In genomic region chr6:26122793-26123674, GRCh38 we compare ENCODE assay signal across 8 cellular contexts. TPM values are rescaled to one million over a fixed set of nuclear protein-coding genes. Genes with fewer than 3 reads are reported as not detected.
A peak's percentile ranks its signal among the peaks of the same experiment; 100 is the strongest.
DNase-seq lines count a peak whose midpoint lies in the region; ATAC-seq and TF ChIP-seq lines count a peak whose summit lies in the region.

No MANE protein-coding gene starts in this region.

- H3K9ac ChIP-seq in fibroblast of lung (ENCODE audit: insufficient read depth, low read length) = peak overlapping the region; percentile 75

- H3K9me3 Mint-ChIP-seq in GM23338 (peaks cover 16% of the 10 kb centered on the region), naive B cell (peaks cover 4 to 18% (median 15%) of the 10 kb centered on the region in 7 donors)
- peaks cover 3% of the 10 kb centered on the region for H3K9me3 Mint-ChIP-seq in activated T-helper 17 cell treated with anti-CD3 and anti-CD28 coated beads, Interleukin-2, amount 50 U/mL, for 72 hours
- H3K9me3 Mint-ChIP-seq in stimulated activated effector memory CD8-positive, alpha-beta T cell treated with anti-CD3 and anti-CD28 coated beads, Interleukin-12 subunit alpha, Interleukin-12 subunit beta, amount 100 ng/mL, for 72 hours = peaks cover 3% of the 10 kb centered on the region

- H3K9me3 ChIP-seq in DOHH2 (ENCODE audit: control insufficient read depth, insufficient read depth, low read length) = no peaks in the 10 kb centered on the region
- H3K9me3 ChIP-seq in fibroblast of lung (ENCODE audit: control insufficient read depth, insufficient read depth, low read depth, low read length) = no peaks in the 10 kb centered on the region

- H3K27me3 ChIP-seq in DOHH2 (ENCODE audit: control insufficient read depth, low read length) (no peaks in the 10 kb centered on the region), GM23338 (ENCODE audit: insufficient read depth) (no peaks in the 10 kb centered on the region), fibroblast of lung (ENCODE audit: control insufficient read depth, insufficient read depth, low read length) (no peaks in the 10 kb centered on the region)

- peak overlapping the region; percentile 90 for H3K4me3 ChIP-seq in DOHH2 (ENCODE audit: low read length)
- H3K4me3 ChIP-seq in GM23338 = peak overlapping the region; percentile 61
- peak overlapping the region; percentile 94 to 100 (median 98) for H3K4me3 ChIP-seq in fibroblast of lung (replicated peaks in 1 of 4; ENCODE audit: control extremely low read depth in 1 of 4, insufficient read depth in 1 of 4, low read depth in 3 of 4, low read length in 4 of 4)

- H2AFZ ChIP-seq in GM23338 = no peak overlapping the region
- peak overlapping the region; percentile 11 for H2AFZ ChIP-seq in fibroblast of lung (ENCODE audit: low read length)

- TF ChIP-seq CTCF in DOHH2 (IDR thresholded peaks at IDR 0.05; ENCODE audit: low read depth, low read length, poor library complexity, severe bottlenecking) = no peak
- TF ChIP-seq CTCF in GM23338 (conservative IDR thresholded peaks at IDR 0.05; ENCODE audit: low read depth in 2 of 2) = no peak
- no peak for TF ChIP-seq CTCF in fibroblast of lung (conservative IDR thresholded peaks at IDR 0.05 in 1 of 2, IDR thresholded peaks at IDR 0.05 in 1 of 2; ENCODE audit: low read depth in 1 of 2, low read length in 2 of 2)

- H3K4me3 Mint-ChIP-seq in GM23338 (peak overlapping the region; percentile 100), naive B cell (peak overlapping the region; percentile 95 to 100 (median 99))
- H3K4me3 Mint-ChIP-seq in activated T-helper 17 cell treated with anti-CD3 and anti-CD28 coated beads, Interleukin-2, amount 50 U/mL, for 72 hours = peak overlapping the region; percentile 96
- H3K4me3 Mint-ChIP-seq in stimulated activated effector memory CD8-positive, alpha-beta T cell treated with anti-CD3 and anti-CD28 coated beads, Interleukin-12 subunit alpha, Interleukin-12 subunit beta, amount 100 ng/mL, for 72 hours = peak overlapping the region; percentile 94

- H3K79me2 ChIP-seq in DOHH2 (ENCODE audit: control insufficient read depth, low read length) (peaks cover 9% of the 10 kb centered on the region), GM23338 (replicated peaks; ENCODE audit: insufficient read depth) (peaks cover 39% of the 10 kb centered on the region), fibroblast of lung (ENCODE audit: control insufficient read depth, insufficient read depth, low read length) (peaks cover 33% of the 10 kb centered on the region)

- no peaks in the 10 kb centered on the region for H4K20me1 ChIP-seq in DOHH2 (ENCODE audit: control insufficient read depth, insufficient read depth, low read depth, low read length)
- H4K20me1 ChIP-seq in GM23338 (replicated peaks; ENCODE audit: insufficient read depth) = peaks cover 6% of the 10 kb centered on the region; the same call in 1 of the 2 replicates
- H4K20me1 ChIP-seq in fibroblast of lung (ENCODE audit: control insufficient read depth, extremely low read depth, insufficient read depth, low read length) = peaks cover 2% of the 10 kb centered on the region

- H3K4me1 Mint-ChIP-seq in GM23338 (peaks cover 26% of the 10 kb centered on the region), naive B cell (peaks cover 33 to 40% (median 35%) of the 10 kb centered on the region in 3 donors)
- peaks cover 25% of the 10 kb centered on the region for H3K4me1 Mint-ChIP-seq in activated T-helper 17 cell treated with anti-CD3 and anti-CD28 coated beads, Interleukin-2, amount 50 U/mL, for 72 hours
- H3K4me1 Mint-ChIP-seq in stimulated activated effector memory CD8-positive, alpha-beta T cell treated with anti-CD3 and anti-CD28 coated beads, Interleukin-12 subunit alpha, Interleukin-12 subunit beta, amount 100 ng/mL, for 72 hours = peaks cover 42% of the 10 kb centered on the region

- H3K27ac ChIP-seq in DOHH2 (ENCODE audit: low read depth, low read length) (peak overlapping the region; percentile 99), GM23338 (ENCODE audit: low read depth) (peak overlapping the region; percentile 97), fibroblast of lung (ENCODE audit: insufficient read depth, low read length) (peak overlapping the region; percentile 95)

- peaks cover 47% of the 10 kb centered on the region for H3F3A ChIP-seq in DOHH2 (ENCODE audit: control insufficient read depth, insufficient read depth)
- 0 out of 2 replicates have a peak, but pooled peaks cover 6% of the 10 kb centered on the region for H3F3A ChIP-seq in GM23338 (replicated peaks; ENCODE audit: low read depth)

- H3K4me2 ChIP-seq in DOHH2 (ENCODE audit: low read length) (peak overlapping the region; percentile 61), GM23338 (peak overlapping the region; percentile 77), fibroblast of lung (ENCODE audit: extremely low read depth, insufficient read depth, low read length) (peak overlapping the region; percentile 81)

- H3K27ac Mint-ChIP-seq in GM23338 (peak overlapping the region; percentile 100), naive B cell (peak overlapping the region; percentile 97 to 100 (median 99))
- peak overlapping the region; percentile 98 for H3K27ac Mint-ChIP-seq in activated T-helper 17 cell treated with anti-CD3 and anti-CD28 coated beads, Interleukin-2, amount 50 U/mL, for 72 hours
- peak overlapping the region; percentile 97 for H3K27ac Mint-ChIP-seq in stimulated activated effector memory CD8-positive, alpha-beta T cell treated with anti-CD3 and anti-CD28 coated beads, Interleukin-12 subunit alpha, Interleukin-12 subunit beta, amount 100 ng/mL, for 72 hours

- DNase-seq in GM23338 (ENCODE audit: low spot score) = peak; percentile 99
- DNase-seq in LHCN-M2 (ENCODE audit: low read depth) = peak; percentile 100
- peak; percentile 100 for DNase-seq in RPMI7951 (ENCODE audit: low read depth)
- peak; percentile 99 to 100 for DNase-seq in fibroblast of lung (ENCODE audit: low read depth in 2 of 2)
- peak; percentile 92 for DNase-seq in naive B cell
- peak; percentile 65 to 92 for DNase-seq in stimulated activated effector memory CD8-positive, alpha-beta T cell treated with anti-CD3 and anti-CD28 coated beads, Interleukin-12 subunit alpha, Interleukin-12 subunit beta, amount 100 ng/mL, for 72 hours (ENCODE audit: low spot score in 2 of 2)

- peaks cover 32% of the 10 kb centered on the region for H3K27me3 Mint-ChIP-seq in GM23338 (ENCODE audit: insufficient read depth, low read depth, poor library complexity)
- no peaks in the 10 kb centered on the region for H3K27me3 Mint-ChIP-seq in activated T-helper 17 cell treated with anti-CD3 and anti-CD28 coated beads, Interleukin-2, amount 50 U/mL, for 72 hours
- no peaks in the 10 kb centered on the region for H3K27me3 Mint-ChIP-seq in naive B cell

- H3K4me1 ChIP-seq in DOHH2 (ENCODE audit: control insufficient read depth, low read length) (peaks cover 59% of the 10 kb centered on the region), GM23338 (ENCODE audit: insufficient read depth) (peaks cover 3% of the 10 kb centered on the region; the same call in 1 of the 2 replicates), fibroblast of lung (ENCODE audit: control insufficient read depth, extremely low read depth, insufficient read depth, low read length) (peaks cover 2% of the 10 kb centered on the region)

- H3K36me3 ChIP-seq in DOHH2 (ENCODE audit: control insufficient read depth, low read length) (peaks cover 17% of the 10 kb centered on the region), GM23338 (ENCODE audit: insufficient read depth) (no peaks in the 10 kb centered on the region; the same call in 1 of the 2 replicates), fibroblast of lung (ENCODE audit: control insufficient read depth, insufficient read depth, low read length) (no peaks in the 10 kb centered on the region)

- ATAC-seq in GM23338 (peak; percentile 58), naive B cell (ENCODE audit: low read depth in 2 of 2) (peak; percentile 59 to 68)
- peak; percentile 77 for ATAC-seq in activated T-helper 17 cell treated with anti-CD3 and anti-CD28 coated beads, Interleukin-2, amount 50 U/mL, for 72 hours (replicated peaks)
- peak; percentile 78 for ATAC-seq in stimulated activated effector memory CD8-positive, alpha-beta T cell treated with anti-CD3 and anti-CD28 coated beads, Interleukin-12 subunit alpha, Interleukin-12 subunit beta, amount 100 ng/mL, for 72 hours

- H3K9me2 ChIP-seq in DOHH2 (replicated peaks; ENCODE audit: control insufficient read depth, low read length) (no peaks in the 10 kb centered on the region), GM23338 (ENCODE audit: insufficient read depth) (no peaks in the 10 kb centered on the region)

- peaks cover 39% of the 10 kb centered on the region for H3K36me3 Mint-ChIP-seq in GM23338 (ENCODE audit: low read depth)
- peaks cover 56% of the 10 kb centered on the region for H3K36me3 Mint-ChIP-seq in activated T-helper 17 cell treated with anti-CD3 and anti-CD28 coated beads, Interleukin-2, amount 50 U/mL, for 72 hours (ENCODE audit: low read depth)
- peaks cover 36 to 38% of the 10 kb centered on the region in 2 donors for H3K36me3 Mint-ChIP-seq in naive B cell
- H3K36me3 Mint-ChIP-seq in stimulated activated effector memory CD8-positive, alpha-beta T cell treated with anti-CD3 and anti-CD28 coated beads, Interleukin-12 subunit alpha, Interleukin-12 subunit beta, amount 100 ng/mL, for 72 hours = peaks cover 63% of the 10 kb centered on the region

TF ChIP-seq in GM23338, 12 proteins besides CTCF, POLR2A, EP300 and RAD21 (continues in another document):
- TF ChIP-seq NANOG (IDR thresholded peaks at IDR 0.05; ENCODE audit: borderline replicate concordance) = no peak
- TF ChIP-seq POLR2AphosphoS5 (IDR thresholded peaks at IDR 0.05; ENCODE audit: low read depth) = peak; percentile 70; the same call in 1 of the 2 replicates

RNA-seq across cellular contexts. Expression of gene HFE, which starts 35.8 kb away (rescaled TPM):
- 0.63 and 0.78 TPM in 2 replicates for total RNA-seq in GM23338 (2014; rRNA removed; shearing (Covaris generic))
- polyA plus RNA-seq in GM23338 (2016; fragmentation: Nextera tagmentation; extraction: Ambion mirVana) = 0.38 and 0.53 TPM in 2 replicates
- total RNA-seq in LHCN-M2 (2014; rRNA removed) = 11.5 and 12.5 TPM in 2 replicates
- 11.7 TPM for polyA plus RNA-seq in LHCN-M2 (2012)
- 11.6 and 12.1 TPM in 2 replicates for total RNA-seq in RPMI7951 (2014; rRNA removed; shearing (Covaris generic))
- total RNA-seq in activated T-helper 17 cell treated with anti-CD3 and anti-CD28 coated beads, Interleukin-2, amount 50 U/mL, for 72 hours = 1 to 10 TPM; 1.7 to 2.1 TPM
- 6.4 and 18.3 TPM in 2 replicates for total RNA-seq in fibroblast of lung
- 22.1 and 22.3 TPM in 2 replicates for polyA plus RNA-seq in fibroblast of lung
- polyA plus RNA-seq in fibroblast of lung (2012) = 13.8 and 15.3 TPM in 2 replicates
- polyA minus RNA-seq in fibroblast of lung (ENCODE audit: low replicate concordance) = 8.7 and 32.6 TPM in 2 replicates
- 1 to 10 TPM in 4 of 6 donors, under 1 TPM in 1, not detected in 1; 0.47 to 3.3 (median 2.9) TPM for polyA plus RNA-seq in naive B cell (ENCODE audit: low read depth in 6 of 6)

Comparison
In these comparisons a context has a peak if more than half of its experiments do, and no peak if none do; other contexts are left out.
1. Peak in every context shown above with its lines: DNase-seq, ATAC-seq, H3K4me3 ChIP-seq and H3K27ac ChIP-seq.